In the genomic region with DNA sequence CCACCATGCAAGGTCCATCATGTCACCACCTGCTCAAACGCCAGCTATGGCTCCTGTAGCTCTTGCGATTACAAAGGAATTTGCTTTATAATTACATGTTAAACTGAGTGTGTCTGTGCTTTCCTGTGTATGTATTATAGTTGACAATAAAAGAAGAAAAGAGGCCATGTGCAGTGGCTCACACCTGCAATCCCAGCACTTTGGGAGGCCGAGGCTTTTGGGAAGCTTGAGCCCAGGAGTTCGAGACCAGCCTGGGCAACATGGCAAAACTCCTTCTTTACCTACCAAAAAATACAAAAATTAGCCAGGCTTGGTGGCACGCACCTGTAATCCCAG, we compare ENCODE assay signal across 1 cellular context.
TF ChIP-seq lines count a peak whose summit lies in the region.

No MANE protein-coding gene starts in this region.

TF ChIP-seq in HepG2, 621 proteins besides CTCF, POLR2A, EP300 and RAD21 (continues in another document):
- no peak for TF ChIP-seq MIER3 (CRISPR knock-in tag; IDR thresholded peaks at IDR 0.05; ENCODE audit: borderline replicate concordance)
- TF ChIP-seq KDM5A (IDR thresholded peaks at IDR 0.05; ENCODE audit: borderline replicate concordance, low read length): no peak
- no peak for TF ChIP-seq ZBTB7A (CRISPR knock-in tag; IDR thresholded peaks at IDR 0.05)
- TF ChIP-seq ZNF10 (CRISPR knock-in tag; IDR thresholded peaks at IDR 0.05; ENCODE audit: borderline replicate concordance, low read depth): no peak
- no peak for TF ChIP-seq ZNF841 (CRISPR knock-in tag; IDR thresholded peaks at IDR 0.05; ENCODE audit: borderline replicate concordance)
- TF ChIP-seq, protein P1, sequence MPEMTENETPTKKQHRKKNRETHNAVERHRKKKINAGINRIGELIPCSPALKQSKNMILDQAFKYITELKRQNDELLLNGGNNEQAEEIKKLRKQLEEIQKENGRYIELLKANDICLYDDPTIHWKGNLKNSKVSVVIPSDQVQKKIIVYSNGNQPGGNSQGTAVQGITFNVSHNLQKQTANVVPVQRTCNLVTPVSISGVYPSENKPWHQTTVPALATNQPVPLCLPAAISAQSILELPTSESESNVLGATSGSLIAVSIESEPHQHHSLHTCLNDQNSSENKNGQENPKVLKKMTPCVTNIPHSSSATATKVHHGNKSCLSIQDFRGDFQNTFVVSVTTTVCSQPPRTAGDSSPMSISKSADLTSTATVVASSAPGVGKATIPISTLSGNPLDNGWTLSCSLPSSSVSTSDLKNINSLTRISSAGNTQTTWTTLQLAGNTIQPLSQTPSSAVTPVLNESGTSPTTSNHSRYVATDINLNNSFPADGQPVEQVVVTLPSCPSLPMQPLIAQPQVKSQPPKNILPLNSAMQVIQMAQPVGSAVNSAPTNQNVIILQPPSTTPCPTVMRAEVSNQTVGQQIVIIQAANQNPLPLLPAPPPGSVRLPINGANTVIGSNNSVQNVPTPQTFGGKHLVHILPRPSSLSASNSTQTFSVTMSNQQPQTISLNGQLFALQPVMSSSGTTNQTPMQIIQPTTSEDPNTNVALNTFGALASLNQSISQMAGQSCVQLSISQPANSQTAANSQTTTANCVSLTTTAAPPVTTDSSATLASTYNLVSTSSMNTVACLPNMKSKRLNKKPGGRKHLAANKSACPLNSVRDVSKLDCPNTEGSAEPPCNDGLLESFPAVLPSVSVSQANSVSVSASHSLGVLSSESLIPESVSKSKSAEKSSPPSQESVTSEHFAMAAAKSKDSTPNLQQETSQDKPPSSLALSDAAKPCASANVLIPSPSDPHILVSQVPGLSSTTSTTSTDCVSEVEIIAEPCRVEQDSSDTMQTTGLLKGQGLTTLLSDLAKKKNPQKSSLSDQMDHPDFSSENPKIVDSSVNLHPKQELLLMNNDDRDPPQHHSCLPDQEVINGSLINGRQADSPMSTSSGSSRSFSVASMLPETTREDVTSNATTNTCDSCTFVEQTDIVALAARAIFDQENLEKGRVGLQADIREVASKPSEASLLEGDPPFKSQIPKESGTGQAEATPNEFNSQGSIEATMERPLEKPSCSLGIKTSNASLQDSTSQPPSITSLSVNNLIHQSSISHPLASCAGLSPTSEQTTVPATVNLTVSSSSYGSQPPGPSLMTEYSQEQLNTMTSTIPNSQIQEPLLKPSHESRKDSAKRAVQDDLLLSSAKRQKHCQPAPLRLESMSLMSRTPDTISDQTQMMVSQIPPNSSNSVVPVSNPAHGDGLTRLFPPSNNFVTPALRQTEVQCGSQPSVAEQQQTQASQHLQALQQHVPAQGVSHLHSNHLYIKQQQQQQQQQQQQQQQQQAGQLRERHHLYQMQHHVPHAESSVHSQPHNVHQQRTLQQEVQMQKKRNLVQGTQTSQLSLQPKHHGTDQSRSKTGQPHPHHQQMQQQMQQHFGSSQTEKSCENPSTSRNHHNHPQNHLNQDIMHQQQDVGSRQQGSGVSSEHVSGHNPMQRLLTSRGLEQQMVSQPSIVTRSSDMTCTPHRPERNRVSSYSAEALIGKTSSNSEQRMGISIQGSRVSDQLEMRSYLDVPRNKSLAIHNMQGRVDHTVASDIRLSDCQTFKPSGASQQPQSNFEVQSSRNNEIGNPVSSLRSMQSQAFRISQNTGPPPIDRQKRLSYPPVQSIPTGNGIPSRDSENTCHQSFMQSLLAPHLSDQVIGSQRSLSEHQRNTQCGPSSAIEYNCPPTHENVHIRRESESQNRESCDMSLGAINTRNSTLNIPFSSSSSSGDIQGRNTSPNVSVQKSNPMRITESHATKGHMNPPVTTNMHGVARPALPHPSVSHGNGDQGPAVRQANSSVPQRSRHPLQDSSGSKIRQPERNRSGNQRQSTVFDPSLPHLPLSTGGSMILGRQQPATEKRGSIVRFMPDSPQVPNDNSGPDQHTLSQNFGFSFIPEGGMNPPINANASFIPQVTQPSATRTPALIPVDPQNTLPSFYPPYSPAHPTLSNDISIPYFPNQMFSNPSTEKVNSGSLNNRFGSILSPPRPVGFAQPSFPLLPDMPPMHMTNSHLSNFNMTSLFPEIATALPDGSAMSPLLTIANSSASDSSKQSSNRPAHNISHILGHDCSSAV (CRISPR knock-in tag; IDR thresholded peaks at IDR 0.05; ENCODE audit: borderline replicate concordance): no peak
- no peak for TF ChIP-seq KDM4B (CRISPR knock-in tag; IDR thresholded peaks at IDR 0.05)
- TF ChIP-seq, protein P2, sequence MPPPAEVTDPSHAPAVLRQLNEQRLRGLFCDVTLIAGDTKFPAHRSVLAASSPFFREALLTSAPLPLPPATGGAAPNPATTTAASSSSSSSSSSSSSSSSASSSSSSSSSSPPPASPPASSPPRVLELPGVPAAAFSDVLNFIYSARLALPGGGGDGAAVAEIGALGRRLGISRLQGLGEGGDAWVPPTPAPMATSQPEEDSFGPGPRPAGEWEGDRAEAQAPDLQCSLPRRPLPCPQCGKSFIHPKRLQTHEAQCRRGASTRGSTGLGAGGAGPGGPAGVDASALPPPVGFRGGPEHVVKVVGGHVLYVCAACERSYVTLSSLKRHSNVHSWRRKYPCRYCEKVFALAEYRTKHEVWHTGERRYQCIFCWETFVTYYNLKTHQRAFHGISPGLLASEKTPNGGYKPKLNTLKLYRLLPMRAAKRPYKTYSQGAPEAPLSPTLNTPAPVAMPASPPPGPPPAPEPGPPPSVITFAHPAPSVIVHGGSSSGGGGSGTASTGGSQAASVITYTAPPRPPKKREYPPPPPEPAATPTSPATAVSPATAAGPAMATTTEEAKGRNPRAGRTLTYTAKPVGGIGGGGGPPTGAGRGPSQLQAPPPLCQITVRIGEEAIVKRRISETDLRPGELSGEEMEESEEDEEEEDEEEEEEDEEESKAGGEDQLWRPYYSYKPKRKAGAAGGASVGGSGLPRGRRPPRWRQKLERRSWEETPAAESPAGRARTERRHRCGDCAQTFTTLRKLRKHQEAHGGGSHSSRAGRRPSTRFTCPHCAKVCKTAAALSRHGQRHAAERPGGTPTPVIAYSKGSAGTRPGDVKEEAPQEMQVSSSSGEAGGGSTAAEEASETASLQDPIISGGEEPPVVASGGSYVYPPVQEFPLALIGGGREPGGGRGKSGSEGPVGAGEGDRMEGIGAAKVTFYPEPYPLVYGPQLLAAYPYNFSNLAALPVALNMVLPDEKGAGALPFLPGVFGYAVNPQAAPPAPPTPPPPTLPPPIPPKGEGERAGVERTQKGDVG (CRISPR knock-in tag; IDR thresholded peaks at IDR 0.05; ENCODE audit: borderline replicate concordance): no peak
- TF ChIP-seq ATRX (CRISPR knock-in tag; IDR thresholded peaks at IDR 0.05; ENCODE audit: borderline replicate concordance): no peak
- TF ChIP-seq, protein P3, sequence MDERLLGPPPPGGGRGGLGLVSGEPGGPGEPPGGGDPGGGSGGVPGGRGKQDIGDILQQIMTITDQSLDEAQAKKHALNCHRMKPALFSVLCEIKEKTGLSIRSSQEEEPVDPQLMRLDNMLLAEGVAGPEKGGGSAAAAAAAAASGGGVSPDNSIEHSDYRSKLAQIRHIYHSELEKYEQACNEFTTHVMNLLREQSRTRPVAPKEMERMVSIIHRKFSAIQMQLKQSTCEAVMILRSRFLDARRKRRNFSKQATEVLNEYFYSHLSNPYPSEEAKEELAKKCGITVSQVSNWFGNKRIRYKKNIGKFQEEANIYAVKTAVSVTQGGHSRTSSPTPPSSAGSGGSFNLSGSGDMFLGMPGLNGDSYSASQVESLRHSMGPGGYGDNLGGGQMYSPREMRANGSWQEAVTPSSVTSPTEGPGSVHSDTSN (CRISPR knock-in tag; IDR thresholded peaks at IDR 0.05): no peak
- TF ChIP-seq, protein P4, sequence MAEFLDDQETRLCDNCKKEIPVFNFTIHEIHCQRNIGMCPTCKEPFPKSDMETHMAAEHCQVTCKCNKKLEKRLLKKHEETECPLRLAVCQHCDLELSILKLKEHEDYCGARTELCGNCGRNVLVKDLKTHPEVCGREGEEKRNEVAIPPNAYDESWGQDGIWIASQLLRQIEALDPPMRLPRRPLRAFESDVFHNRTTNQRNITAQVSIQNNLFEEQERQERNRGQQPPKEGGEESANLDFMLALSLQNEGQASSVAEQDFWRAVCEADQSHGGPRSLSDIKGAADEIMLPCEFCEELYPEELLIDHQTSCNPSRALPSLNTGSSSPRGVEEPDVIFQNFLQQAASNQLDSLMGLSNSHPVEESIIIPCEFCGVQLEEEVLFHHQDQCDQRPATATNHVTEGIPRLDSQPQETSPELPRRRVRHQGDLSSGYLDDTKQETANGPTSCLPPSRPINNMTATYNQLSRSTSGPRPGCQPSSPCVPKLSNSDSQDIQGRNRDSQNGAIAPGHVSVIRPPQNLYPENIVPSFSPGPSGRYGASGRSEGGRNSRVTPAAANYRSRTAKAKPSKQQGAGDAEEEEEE (CRISPR knock-in tag; IDR thresholded peaks at IDR 0.05; ENCODE audit: borderline replicate concordance): 0 out of 2 replicates have a peak, but pooled peaks have one; percentile 14
- no peak for TF ChIP-seq ZNF160 (CRISPR knock-in tag; IDR thresholded peaks at IDR 0.05)
- 0 out of 2 replicates have a peak, but pooled peaks have one; percentile 42 for TF ChIP-seq ZNF501 (CRISPR knock-in tag; IDR thresholded peaks at IDR 0.05)
- TF ChIP-seq SMAD3 (CRISPR knock-in tag; IDR thresholded peaks at IDR 0.05): no peak
- no peak; the same call in 1 of the 2 replicates for TF ChIP-seq ZBTB20 (CRISPR knock-in tag; IDR thresholded peaks at IDR 0.05; ENCODE audit: borderline replicate concordance, low read depth)
- TF ChIP-seq, protein P5, sequence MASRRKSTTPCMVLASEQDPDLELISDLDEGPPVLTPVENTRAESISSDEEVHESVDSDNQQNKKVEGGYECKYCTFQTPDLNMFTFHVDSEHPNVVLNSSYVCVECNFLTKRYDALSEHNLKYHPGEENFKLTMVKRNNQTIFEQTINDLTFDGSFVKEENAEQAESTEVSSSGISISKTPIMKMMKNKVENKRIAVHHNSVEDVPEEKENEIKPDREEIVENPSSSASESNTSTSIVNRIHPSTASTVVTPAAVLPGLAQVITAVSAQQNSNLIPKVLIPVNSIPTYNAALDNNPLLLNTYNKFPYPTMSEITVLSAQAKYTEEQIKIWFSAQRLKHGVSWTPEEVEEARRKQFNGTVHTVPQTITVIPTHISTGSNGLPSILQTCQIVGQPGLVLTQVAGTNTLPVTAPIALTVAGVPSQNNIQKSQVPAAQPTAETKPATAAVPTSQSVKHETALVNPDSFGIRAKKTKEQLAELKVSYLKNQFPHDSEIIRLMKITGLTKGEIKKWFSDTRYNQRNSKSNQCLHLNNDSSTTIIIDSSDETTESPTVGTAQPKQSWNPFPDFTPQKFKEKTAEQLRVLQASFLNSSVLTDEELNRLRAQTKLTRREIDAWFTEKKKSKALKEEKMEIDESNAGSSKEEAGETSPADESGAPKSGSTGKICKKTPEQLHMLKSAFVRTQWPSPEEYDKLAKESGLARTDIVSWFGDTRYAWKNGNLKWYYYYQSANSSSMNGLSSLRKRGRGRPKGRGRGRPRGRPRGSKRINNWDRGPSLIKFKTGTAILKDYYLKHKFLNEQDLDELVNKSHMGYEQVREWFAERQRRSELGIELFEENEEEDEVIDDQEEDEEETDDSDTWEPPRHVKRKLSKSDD (CRISPR knock-in tag; IDR thresholded peaks at IDR 0.05; ENCODE audit: low read depth): 0 out of 2 replicates have a peak, but pooled peaks have one; percentile 12
- TF ChIP-seq ZNF207 (IDR thresholded peaks at IDR 0.05; ENCODE audit: borderline replicate concordance): no peak
- TF ChIP-seq, protein P6, sequence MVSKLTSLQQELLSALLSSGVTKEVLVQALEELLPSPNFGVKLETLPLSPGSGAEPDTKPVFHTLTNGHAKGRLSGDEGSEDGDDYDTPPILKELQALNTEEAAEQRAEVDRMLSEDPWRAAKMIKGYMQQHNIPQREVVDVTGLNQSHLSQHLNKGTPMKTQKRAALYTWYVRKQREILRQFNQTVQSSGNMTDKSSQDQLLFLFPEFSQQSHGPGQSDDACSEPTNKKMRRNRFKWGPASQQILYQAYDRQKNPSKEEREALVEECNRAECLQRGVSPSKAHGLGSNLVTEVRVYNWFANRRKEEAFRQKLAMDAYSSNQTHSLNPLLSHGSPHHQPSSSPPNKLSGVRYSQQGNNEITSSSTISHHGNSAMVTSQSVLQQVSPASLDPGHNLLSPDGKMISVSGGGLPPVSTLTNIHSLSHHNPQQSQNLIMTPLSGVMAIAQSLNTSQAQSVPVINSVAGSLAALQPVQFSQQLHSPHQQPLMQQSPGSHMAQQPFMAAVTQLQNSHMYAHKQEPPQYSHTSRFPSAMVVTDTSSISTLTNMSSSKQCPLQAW (CRISPR knock-in tag; IDR thresholded peaks at IDR 0.05): no peak
- TF ChIP-seq EHMT2 (IDR thresholded peaks at IDR 0.05; ENCODE audit: borderline replicate concordance, low read depth, low read length): peak; percentile 73; the same call in 1 of the 2 replicates
- peak; percentile 1 for TF ChIP-seq PTBP1 (IDR thresholded peaks at IDR 0.05; ENCODE audit: low read depth, low read length, poor library complexity, severe bottlenecking)
- TF ChIP-seq, protein P7, sequence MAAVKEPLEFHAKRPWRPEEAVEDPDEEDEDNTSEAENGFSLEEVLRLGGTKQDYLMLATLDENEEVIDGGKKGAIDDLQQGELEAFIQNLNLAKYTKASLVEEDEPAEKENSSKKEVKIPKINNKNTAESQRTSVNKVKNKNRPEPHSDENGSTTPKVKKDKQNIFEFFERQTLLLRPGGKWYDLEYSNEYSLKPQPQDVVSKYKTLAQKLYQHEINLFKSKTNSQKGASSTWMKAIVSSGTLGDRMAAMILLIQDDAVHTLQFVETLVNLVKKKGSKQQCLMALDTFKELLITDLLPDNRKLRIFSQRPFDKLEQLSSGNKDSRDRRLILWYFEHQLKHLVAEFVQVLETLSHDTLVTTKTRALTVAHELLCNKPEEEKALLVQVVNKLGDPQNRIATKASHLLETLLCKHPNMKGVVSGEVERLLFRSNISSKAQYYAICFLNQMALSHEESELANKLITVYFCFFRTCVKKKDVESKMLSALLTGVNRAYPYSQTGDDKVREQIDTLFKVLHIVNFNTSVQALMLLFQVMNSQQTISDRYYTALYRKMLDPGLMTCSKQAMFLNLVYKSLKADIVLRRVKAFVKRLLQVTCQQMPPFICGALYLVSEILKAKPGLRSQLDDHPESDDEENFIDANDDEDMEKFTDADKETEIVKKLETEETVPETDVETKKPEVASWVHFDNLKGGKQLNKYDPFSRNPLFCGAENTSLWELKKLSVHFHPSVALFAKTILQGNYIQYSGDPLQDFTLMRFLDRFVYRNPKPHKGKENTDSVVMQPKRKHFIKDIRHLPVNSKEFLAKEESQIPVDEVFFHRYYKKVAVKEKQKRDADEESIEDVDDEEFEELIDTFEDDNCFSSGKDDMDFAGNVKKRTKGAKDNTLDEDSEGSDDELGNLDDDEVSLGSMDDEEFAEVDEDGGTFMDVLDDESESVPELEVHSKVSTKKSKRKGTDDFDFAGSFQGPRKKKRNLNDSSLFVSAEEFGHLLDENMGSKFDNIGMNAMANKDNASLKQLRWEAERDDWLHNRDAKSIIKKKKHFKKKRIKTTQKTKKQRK (IDR thresholded peaks at IDR 0.05; ENCODE audit: low read length): no peak
- TF ChIP-seq ZNF282 (IDR thresholded peaks at IDR 0.05; ENCODE audit: partially characterized antibody): no peak
- TF ChIP-seq, protein P8, sequence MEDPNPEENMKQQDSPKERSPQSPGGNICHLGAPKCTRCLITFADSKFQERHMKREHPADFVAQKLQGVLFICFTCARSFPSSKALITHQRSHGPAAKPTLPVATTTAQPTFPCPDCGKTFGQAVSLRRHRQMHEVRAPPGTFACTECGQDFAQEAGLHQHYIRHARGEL (CRISPR knock-in tag; IDR thresholded peaks at IDR 0.05): no peak
- 0 out of 2 replicates have a peak, but pooled peaks have one; percentile 6 for TF ChIP-seq ZNF607 (CRISPR knock-in tag; IDR thresholded peaks at IDR 0.05; ENCODE audit: borderline replicate concordance)
- TF ChIP-seq PITX1 (CRISPR knock-in tag; IDR thresholded peaks at IDR 0.05): no peak
- no peak for TF ChIP-seq CEBPG (CRISPR knock-in tag; IDR thresholded peaks at IDR 0.05)
- TF ChIP-seq MXD4 (CRISPR knock-in tag; IDR thresholded peaks at IDR 0.05): no peak
- no peak for TF ChIP-seq SOX13 (IDR thresholded peaks at IDR 0.05)
- TF ChIP-seq SOX13 (CRISPR knock-in tag; conservative IDR thresholded peaks at IDR 0.05 in 1 of 2, IDR thresholded peaks at IDR 0.05 in 1 of 2): no peak
- TF ChIP-seq ISX (CRISPR knock-in tag; conservative IDR thresholded peaks at IDR 0.05): no peak
